Comparison of ENCODE assay signal across 10 cellular contexts in the genomic region with DNA sequence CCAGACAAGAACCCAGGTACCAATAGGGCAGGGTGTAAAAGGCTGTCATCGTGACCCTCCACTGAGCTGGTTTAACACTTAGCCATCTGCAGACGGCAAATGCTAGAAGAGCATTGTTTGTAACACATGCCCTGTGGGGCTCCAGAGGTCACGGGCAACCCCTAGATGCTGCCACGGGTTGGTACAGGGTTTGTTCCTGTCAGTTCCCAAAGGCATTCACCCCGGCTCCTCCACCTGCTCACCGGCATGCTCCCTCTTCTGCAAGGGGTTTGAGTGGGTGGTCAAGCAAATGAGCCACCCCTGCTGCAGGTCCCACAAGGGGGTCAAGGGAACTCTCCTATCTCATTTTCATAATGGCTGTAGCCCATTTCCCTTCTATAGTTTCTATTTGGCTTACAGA.
"Had no signal": no experiment of that assay in that cellular context is flagged by ENCODE, and none has a peak within 500 bp of the region (broad histone marks: within the 10 kb centered on the region; RNA-seq: fewer than 3 reads in every experiment).

No MANE protein-coding gene starts in this region.

- H3K27ac Mint-ChIP-seq: HFFc6, IgD-negative memory B cell had no signal

- H3K9me3 ChIP-seq: HAP-1 had no signal

- H3K36me3 ChIP-seq: HAP-1 had no signal

- H3K4me3 Mint-ChIP-seq: HFFc6, IgD-negative memory B cell had no signal

- H3K4me1 ChIP-seq: HAP-1 had no signal

- H3K27ac ChIP-seq: GM23248, HL-60 had no signal

- FAIRE-seq: HepG2 had no signal

- DNase-seq: GM23248, GOT3, H7, HFFc6, KBM-7 had no signal

- H3K36me3 Mint-ChIP-seq: IgD-negative memory B cell had no signal

- H3K9me3 Mint-ChIP-seq: HFFc6, IgD-negative memory B cell had no signal

- H3K4me1 Mint-ChIP-seq: IgD-negative memory B cell had no signal

- H3K9ac ChIP-seq: GM23248 had no signal

- H3K4me3 ChIP-seq: GM23248, HAP-1 had no signal

- ATAC-seq: HCT116, HepG2 had no signal
